ENCODE assay signal across 8 cellular contexts in genomic region chr13:100674363-100674847, GRCh38. TPM values are rescaled to one million over a fixed set of nuclear protein-coding genes. Genes with fewer than 3 reads are reported as not detected.
A peak's percentile ranks its signal among the peaks of the same experiment; 100 is the strongest.
DNase-seq lines count a peak whose midpoint lies in the region; ATAC-seq, FAIRE-seq and TF ChIP-seq lines count a peak whose summit lies in the region.

Gene TMTC4 (minus strand): TSS chr13:100674795. CDS start chr13:100670362, 4,433 bp downstream.

- TF ChIP-seq CTCF in AG04450 (IDR thresholded peaks at IDR 0.05; ENCODE audit: low read depth, low read length), result no peak

- FAIRE-seq in H54 (lab: Jason Lieb, UNC), result no peak

- intact Hi-C loops in T-helper 2 cell treated with Interferon-gamma antibody and Interleukin-4, amounts not matched to agents 100 ng/mL and 5 ng/mL, for 36 hours (cut with micrococcal nuclease), result loop anchor here (2.0 to 10.0 kb wide), 6 partner anchors 16 to 1918 kb away; no protein-coding TSS in a partner anchor

- peak within 1 kb of the TSS; percentile 47 for H3K27ac ChIP-seq in AG04450 (ENCODE audit: low read depth, low read length)

- DNase-seq in AG04450 (ENCODE audit: low read depth, low spot score), result no peak
- DNase-seq in occipital lobe (lab: John Stamatoyannopoulos, UW), result no peak
- DNase-seq in NCI-H2081 treated with DMSO at 0.1 percent for 48 hours (lab: John Stamatoyannopoulos, UW), result no peak
- no peak for DNase-seq in H54 (ENCODE audit: insufficient read length, low spot score)

- no peak for TF ChIP-seq POLR2A in H54 (IDR thresholded peaks at IDR 0.05; ENCODE audit: low read depth, low read length)

- CTCF ChIA-PET in AG04450 (lab: Charles Lee), result interaction anchor here (0.6 to 1.5 kb wide), 30 partner anchors 9 to 1521 kb away, joined by 3 to 9 read pairs (median 3); no protein-coding TSS in a partner anchor

- H3K9me3 ChIP-seq in AG04450 (ENCODE audit: control insufficient read depth, insufficient read depth, low read length), result no peaks in the 10 kb centered on the region

- no peaks in the 10 kb centered on the region for H3K27me3 ChIP-seq in AG04450 (ENCODE audit: control insufficient read depth, insufficient read depth, low read length)

- ATAC-seq in GM19023 (IDR thresholded peaks at IDR 0.05; ENCODE audit: unreplicated experiment) (peak; percentile 44), HG03108 (IDR thresholded peaks at IDR 0.05; ENCODE audit: unreplicated experiment) (peak; percentile 34), esophagus mucosa (peak; percentile 28)

- peak within 1 kb of the TSS; percentile 83 for H3K4me3 ChIP-seq in AG04450 (ENCODE audit: low read depth, low read length)

- POLR2A ChIA-PET in AG04450 (lab: Yijun Ruan, JAX), result interaction anchor here (0.5 to 1.1 kb wide), 4 partner anchors 10 to 362 kb away, joined by 3 read pairs; no protein-coding TSS in a partner anchor

RNA-seq across cellular contexts. Expression of gene TMTC4, which starts in this region (rescaled TPM):
- polyA plus RNA-seq in AG04450 (2011; rRNA removed), result 20.8 and 22.2 TPM in 2 replicates
- 19.3 and 20.3 TPM in 2 replicates for polyA minus RNA-seq in AG04450 (2011; rRNA and poly(A)+ RNA removed)
- 19.6 and 24.0 TPM in 2 replicates for total RNA-seq in T-helper 2 cell treated with Interferon-gamma antibody and Interleukin-4, amounts not matched to agents 100 ng/mL and 5 ng/mL, for 36 hours
- total RNA-seq in esophagus mucosa (5.6 TPM), occipital lobe (107 TPM)
